ENCODE assay signal across 12 cellular contexts in genomic region chr20:36865076-36865860, GRCh38. TPM values are rescaled to one million over a fixed set of nuclear protein-coding genes. Genes with fewer than 3 reads are reported as not detected.
DNase-seq lines count a peak whose midpoint lies in the region; ATAC-seq and TF ChIP-seq lines count a peak whose summit lies in the region.
"Had no signal": no experiment of that assay in that cellular context is flagged by ENCODE, and none has a peak within 500 bp of the region (broad histone marks: within the 10 kb centered on the region; RNA-seq: fewer than 3 reads in every experiment).

No MANE protein-coding gene starts in this region.

- H3K36me3 Mint-ChIP-seq in activated naive CD4-positive, alpha-beta T cell treated with anti-CD3 and anti-CD28 coated beads, Interleukin-2, amount 50 U/mL, for 24 hours, result no peaks in the 10 kb centered on the region
- H3K36me3 Mint-ChIP-seq in activated naive CD4-positive, alpha-beta T cell treated with anti-CD3 and anti-CD28 coated beads, Interleukin-2, amount 50 U/mL, for 72 hours, result no peaks in the 10 kb centered on the region
- H3K36me3 Mint-ChIP-seq in activated CD4-positive, alpha-beta memory T cell treated with anti-CD3 and anti-CD28 coated beads, Interleukin-2, amount 10 ng/mL, durations not matched to agents 7 days and 5 days (ENCODE audit: low read depth), result no peaks in the 10 kb centered on the region
- H3K36me3 Mint-ChIP-seq in immature natural killer cell, result peaks cover 0 to 3% (median 0%) of the 10 kb centered on the region in 3 donors

- peaks cover 32% of the 10 kb centered on the region for H3K4me1 ChIP-seq in vagina
- H3K4me1 ChIP-seq in A673 (ENCODE audit: insufficient read depth, low read length, poor library complexity, severe bottlenecking), result peaks cover 16% of the 10 kb centered on the region
- H3K4me1 ChIP-seq: BE2C had no signal

- H3K4me3 ChIP-seq in vagina (no peak overlapping the region), A673 (ENCODE audit: low read depth, low read length, poor library complexity, severe bottlenecking) (no peak overlapping the region)

- intact Hi-C loops in vagina (cut with DNase I) (loop anchor here (10.0 kb wide), 2 partner anchors 50 to 290 kb away; partner anchors contain the start of gene TGIF2), A673 (cut with micrococcal nuclease; ENCODE audit: unreplicated experiment) (no loop called here)

- TF ChIP-seq CTCF in vagina (IDR thresholded peaks at IDR 0.05) (no peak), A673 (conservative IDR thresholded peaks at IDR 0.05; ENCODE audit: low read depth, low read length) (no peak)

- peaks cover 6% of the 10 kb centered on the region for H3K4me1 Mint-ChIP-seq in activated naive CD4-positive, alpha-beta T cell treated with anti-CD3 and anti-CD28 coated beads, Interleukin-2, amount 50 U/mL, for 24 hours
- peaks cover 15% of the 10 kb centered on the region for H3K4me1 Mint-ChIP-seq in activated CD4-positive, alpha-beta memory T cell treated with anti-CD3 and anti-CD28 coated beads, Interleukin-2, amount 10 ng/mL, durations not matched to agents 7 days and 5 days
- peaks cover 5 to 13% of the 10 kb centered on the region in 2 donors for H3K4me1 Mint-ChIP-seq in immature natural killer cell

- no peaks in the 10 kb centered on the region for H3K9me3 Mint-ChIP-seq in activated naive CD4-positive, alpha-beta T cell treated with anti-CD3 and anti-CD28 coated beads, Interleukin-2, amount 50 U/mL, for 24 hours
- no peaks in the 10 kb centered on the region for H3K9me3 Mint-ChIP-seq in activated naive CD4-positive, alpha-beta T cell treated with anti-CD3 and anti-CD28 coated beads, Interleukin-2, amount 50 U/mL, for 72 hours
- no peaks in the 10 kb centered on the region for H3K9me3 Mint-ChIP-seq in activated CD4-positive, alpha-beta memory T cell treated with anti-CD3 and anti-CD28 coated beads, Interleukin-2, amount 10 ng/mL, durations not matched to agents 7 days and 5 days
- H3K9me3 Mint-ChIP-seq in immature natural killer cell, result no peaks in the 10 kb centered on the region

- peak overlapping the region; percentile 66 for H3K4me3 Mint-ChIP-seq in activated naive CD4-positive, alpha-beta T cell treated with anti-CD3 and anti-CD28 coated beads, Interleukin-2, amount 50 U/mL, for 24 hours
- peak overlapping the region; percentile 53 for H3K4me3 Mint-ChIP-seq in activated CD4-positive, alpha-beta memory T cell treated with anti-CD3 and anti-CD28 coated beads, Interleukin-2, amount 10 ng/mL, durations not matched to agents 7 days and 5 days
- peak overlapping the region; percentile 66 to 82 (median 73) for H3K4me3 Mint-ChIP-seq in immature natural killer cell

- peaks cover 7% of the 10 kb centered on the region for H3K27me3 Mint-ChIP-seq in activated naive CD4-positive, alpha-beta T cell treated with anti-CD3 and anti-CD28 coated beads, Interleukin-2, amount 50 U/mL, for 24 hours
- peaks cover 40% of the 10 kb centered on the region for H3K27me3 Mint-ChIP-seq in activated CD4-positive, alpha-beta memory T cell treated with anti-CD3 and anti-CD28 coated beads, Interleukin-2, amount 10 ng/mL, durations not matched to agents 7 days and 5 days
- H3K27me3 Mint-ChIP-seq in immature natural killer cell (ENCODE audit: low read depth in 3 of 3), result peaks cover 2 to 9% (median 9%) of the 10 kb centered on the region in 3 donors

- H3K27ac Mint-ChIP-seq in activated naive CD4-positive, alpha-beta T cell treated with anti-CD3 and anti-CD28 coated beads, Interleukin-2, amount 50 U/mL, for 24 hours, result peak overlapping the region; percentile 30
- H3K27ac Mint-ChIP-seq in activated naive CD4-positive, alpha-beta T cell treated with anti-CD3 and anti-CD28 coated beads, Interleukin-2, amount 50 U/mL, for 72 hours, result no peak overlapping the region
- no peak overlapping the region for H3K27ac Mint-ChIP-seq in activated CD4-positive, alpha-beta memory T cell treated with anti-CD3 and anti-CD28 coated beads, Interleukin-2, amount 10 ng/mL, durations not matched to agents 7 days and 5 days
- no peak overlapping the region for H3K27ac Mint-ChIP-seq in immature natural killer cell

- H3K36me3 ChIP-seq in vagina, result no peaks in the 10 kb centered on the region
- peaks cover 6% of the 10 kb centered on the region for H3K36me3 ChIP-seq in A673 (ENCODE audit: insufficient read depth, low read length, poor library complexity, severe bottlenecking)

- no peak for ATAC-seq in activated naive CD4-positive, alpha-beta T cell treated with anti-CD3 and anti-CD28 coated beads, Interleukin-2, amount 50 U/mL, for 72 hours
- no peak for ATAC-seq in GM18867 (IDR thresholded peaks at IDR 0.05; ENCODE audit: unreplicated experiment)
- no peak for ATAC-seq in GM21737 (IDR thresholded peaks at IDR 0.05; ENCODE audit: unreplicated experiment)

- no peak for DNase-seq in activated naive CD4-positive, alpha-beta T cell treated with anti-CD3 and anti-CD28 coated beads, Interleukin-2, amount 50 U/mL, for 72 hours (ENCODE audit: low spot score in 2 of 2)
- no peak for DNase-seq in activated CD4-positive, alpha-beta memory T cell treated with anti-CD3 and anti-CD28 coated beads, Interleukin-2, amount 10 ng/mL, durations not matched to agents 7 days and 5 days
- DNase-seq in immature natural killer cell (no peak), vagina (ENCODE audit: extremely low spot score in 2 of 2) (no peak), A673 (ENCODE audit: low spot score) (no peak)
- DNase-seq: BE2C, NCI-H1105 treated with DMSO at 0.1 percent for 48 hours, SHP77 had no signal

- POLR2A ChIA-PET in activated CD4-positive, alpha-beta memory T cell treated with anti-CD3 and anti-CD28 coated beads, Interleukin-2, amount 10 ng/mL, durations not matched to agents 7 days and 5 days (lab: Charles Lee), result no interaction called here
- POLR2A ChIA-PET in A673 (lab: Charles Lee; ENCODE audit: low non-redundant PET), result no interaction called here

- TF ChIP-seq POLR2A in vagina (IDR thresholded peaks at IDR 0.05), result no peak

- CTCF ChIA-PET in activated CD4-positive, alpha-beta memory T cell treated with anti-CD3 and anti-CD28 coated beads, Interleukin-2, amount 10 ng/mL, durations not matched to agents 7 days and 5 days (lab: Charles Lee), result interaction anchor here (1.1 to 2.0 kb wide), 3 partner anchors 29 to 235 kb away, joined by 4 to 14 read pairs (median 5); no protein-coding TSS in a partner anchor
- CTCF ChIA-PET in A673 (lab: Charles Lee), result interaction anchor here (0.6 kb wide), 1 partner anchor 426 kb away, joined by 3 read pairs; no protein-coding TSS in a partner anchor

- H3K9me3 ChIP-seq in vagina (no peaks in the 10 kb centered on the region), A673 (ENCODE audit: low read depth, low read length, poor library complexity, severe bottlenecking) (no peaks in the 10 kb centered on the region)
- H3K9me3 ChIP-seq: BE2C had no signal

- no TSS peak for BruUV-seq in A673 (replicated peaks; lab: Mats Ljungman, UMichigan)

- H3K27ac ChIP-seq in vagina (peak overlapping the region; percentile 94), A673 (ENCODE audit: low read depth, low read length, poor library complexity, severe bottlenecking) (no peak overlapping the region)

- H3K27me3 ChIP-seq in vagina (no peaks in the 10 kb centered on the region), A673 (replicated peaks; ENCODE audit: insufficient read depth, low read depth, low read length, poor library complexity) (no peaks in the 10 kb centered on the region)
- H3K27me3 ChIP-seq: BE2C had no signal

RNA-seq across cellular contexts. Expression of gene TLDC2, which starts 10.7 kb away (rescaled TPM):
- not detected for total RNA-seq in activated naive CD4-positive, alpha-beta T cell treated with anti-CD3 and anti-CD28 coated beads, Interleukin-2, amount 50 U/mL, for 72 hours
- not detected for total RNA-seq in activated CD4-positive, alpha-beta memory T cell treated with anti-CD3 and anti-CD28 coated beads, Interleukin-2, amount 10 ng/mL, durations not matched to agents 7 days and 5 days
- under 1 TPM in 2 of 3 donors, not detected in 1; 0.38 to 0.55 TPM for polyA plus RNA-seq in immature natural killer cell
- total RNA-seq in vagina, result 3.9 TPM
- not detected in 2 replicates for total RNA-seq in A673 (2021)
- total RNA-seq: activated CD8-positive, alpha-beta memory T cell treated with anti-CD3 and anti-CD28 coated beads for 36 hours had no signal
